ENCODE assay signal across 9 cellular contexts in the genomic region with DNA sequence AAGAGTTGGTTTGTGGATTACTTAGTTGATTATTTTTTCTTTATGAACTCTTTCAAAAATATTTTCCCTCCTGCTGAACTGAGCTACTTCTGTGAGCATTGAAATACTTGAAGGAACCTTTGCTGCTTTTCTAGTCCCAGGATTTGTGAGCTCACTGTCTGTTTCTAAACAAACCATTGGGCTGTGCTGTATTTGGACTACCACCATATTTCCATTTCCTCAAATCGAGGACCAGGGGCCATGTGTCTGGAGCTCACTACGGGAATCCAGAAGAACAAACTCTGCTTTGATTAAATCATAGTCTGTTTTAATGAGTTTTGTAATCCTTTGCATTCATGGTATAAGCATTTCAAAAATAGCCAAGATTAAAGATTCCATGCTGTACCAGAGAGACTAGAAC. TPM values are rescaled to one million over a fixed set of nuclear protein-coding genes. Genes with fewer than 3 reads are reported as not detected.
DNase-seq lines count a peak whose midpoint lies in the region; ATAC-seq and TF ChIP-seq lines count a peak whose summit lies in the region.
"Had no signal": no experiment of that assay in that cellular context is flagged by ENCODE, and none has a peak within 500 bp of the region (broad histone marks: within the 10 kb centered on the region; RNA-seq: fewer than 3 reads in every experiment).

No MANE protein-coding gene starts in this region.

- peak overlapping the region; percentile 96 for H3K4me3 ChIP-seq in PC-3 (ENCODE audit: low read length)

- CTCF ChIA-PET in PC-3 (lab: Charles Lee), result no interaction called here

- H3K4me1 Mint-ChIP-seq in endothelial cell (ENCODE audit: unreplicated experiment) (peaks cover 31% of the 10 kb centered on the region), progenitor cell of endocrine pancreas (ENCODE audit: low read depth) (peaks cover 22% of the 10 kb centered on the region)

- BruUV-seq in PC-3 (replicated peaks; lab: Mats Ljungman, UMichigan), result no TSS peak

- no peaks in the 10 kb centered on the region for H3K27me3 ChIP-seq in PC-3 (ENCODE audit: low read length)

- no peak overlapping the region for H3K27ac ChIP-seq in PC-3 (ENCODE audit: low read length)

- peak overlapping the region; percentile 95 for H3K4me2 ChIP-seq in PC-3 (ENCODE audit: low read length)

- no peaks in the 10 kb centered on the region for H3F3A ChIP-seq in PC-3 (ENCODE audit: low read length, unreplicated experiment)

- peaks cover 14% of the 10 kb centered on the region; the same call in 1 of the 2 replicates for H4K20me1 ChIP-seq in PC-3 (ENCODE audit: low read length)

- H3K27me3 Mint-ChIP-seq in endothelial cell (ENCODE audit: unreplicated experiment) (peaks cover 2% of the 10 kb centered on the region), progenitor cell of endocrine pancreas (no peaks in the 10 kb centered on the region)

- TF ChIP-seq CTCF in PC-3 (conservative IDR thresholded peaks at IDR 0.05; ENCODE audit: low read depth, low read length), result no peak
- TF ChIP-seq CTCF in endothelial cell (IDR thresholded peaks at IDR 0.05; ENCODE audit: unreplicated experiment), result no peak
- TF ChIP-seq CTCF in progenitor cell of endocrine pancreas (IDR thresholded peaks at IDR 0.05; ENCODE audit: unreplicated experiment), result no peak

- H3K36me3 Mint-ChIP-seq in endothelial cell (ENCODE audit: low read depth, unreplicated experiment) (peaks cover 3% of the 10 kb centered on the region), progenitor cell of endocrine pancreas (ENCODE audit: insufficient read depth) (peaks cover 9% of the 10 kb centered on the region)

- peak overlapping the region; percentile 88 for H3K4me3 Mint-ChIP-seq in endothelial cell (ENCODE audit: unreplicated experiment)
- peak overlapping the region; percentile 98 for H3K4me3 Mint-ChIP-seq in progenitor cell of endocrine pancreas (ENCODE audit: low read depth)

- H3K9me3 Mint-ChIP-seq in endothelial cell (ENCODE audit: unreplicated experiment), result no peaks in the 10 kb centered on the region
- H3K9me3 Mint-ChIP-seq in progenitor cell of endocrine pancreas (ENCODE audit: low read depth), result no peaks in the 10 kb centered on the region

- peak overlapping the region; percentile 90 for H3K9ac ChIP-seq in ES-I3 (ENCODE audit: low read depth, low read length)
- H3K9ac ChIP-seq in PC-3 (ENCODE audit: low read length), result peak overlapping the region; percentile 92

- peaks cover 63% of the 10 kb centered on the region for H3K79me2 ChIP-seq in PC-3 (ENCODE audit: low read length)

- H3K9me3 ChIP-seq in ES-I3 (ENCODE audit: control insufficient read depth, insufficient read depth, low read length) (no peaks in the 10 kb centered on the region), PC-3 (ENCODE audit: low read length) (no peaks in the 10 kb centered on the region)

- intact Hi-C loops in PC-3 (cut with micrococcal nuclease), result loop anchor here (10.0 kb wide), 3 partner anchors 68 to 182 kb away; a partner anchor contains a TSS

- no peak for ATAC-seq in PC-3

- no peak overlapping the region for H2AFZ ChIP-seq in PC-3 (ENCODE audit: low read length)

- peaks cover 5% of the 10 kb centered on the region; the same call in 1 of the 2 replicates for H3K4me1 ChIP-seq in ES-I3 (ENCODE audit: insufficient read depth, low read length)
- H3K4me1 ChIP-seq in PC-3 (ENCODE audit: insufficient read depth, low read length), result peaks cover 41% of the 10 kb centered on the region

- no peak for DNase-seq in PC-3
- DNase-seq in endothelial cell (ENCODE audit: low spot score), result no peak
- no peak for DNase-seq in progenitor cell of endocrine pancreas (ENCODE audit: low spot score, unreplicated experiment)
- no peak for DNase-seq in foreskin melanocyte
- DNase-seq in DMS53 treated with DMSO at 0.1 percent for 48 hours (lab: John Stamatoyannopoulos, UW; ENCODE audit: unreplicated experiment), result no peak
- no peak for DNase-seq in SW480 (ENCODE audit: low spot score)
- no peak for DNase-seq in NK-92 treated with Interleukin-12 subunit alpha and Interleukin-12 subunit beta, amount 100 ng/mL, for 24 hours (lab: John Stamatoyannopoulos, UW)
- DNase-seq: retina had no signal

- H3K36me3 ChIP-seq in ES-I3 (ENCODE audit: insufficient read depth, low read length) (peaks cover 4% of the 10 kb centered on the region; the same call in 1 of the 2 replicates), PC-3 (ENCODE audit: low read depth, low read length) (peaks cover 28% of the 10 kb centered on the region)

- POLR2A ChIA-PET in PC-3 (lab: Charles Lee; ENCODE audit: unreplicated experiment), result no interaction called here

- H3K27ac Mint-ChIP-seq in endothelial cell (ENCODE audit: unreplicated experiment), result peak overlapping the region; percentile 36
- peak overlapping the region; percentile 76 for H3K27ac Mint-ChIP-seq in progenitor cell of endocrine pancreas

- no peaks in the 10 kb centered on the region for H3K9me2 ChIP-seq in PC-3 (replicated peaks; ENCODE audit: low read length)

RNA-seq across cellular contexts. Expression of a gene that starts 1.3 kb away (rescaled TPM):
- total RNA-seq in PC-3 (2014; rRNA removed) (95.7 and 110 TPM in 2 replicates), endothelial cell (ENCODE audit: unreplicated experiment) (52.0 TPM), progenitor cell of endocrine pancreas (59.7 and 63.3 TPM in 2 replicates)
